ENCODE assay signal across 30 cellular contexts in genomic region chr14:65860956-65861631, GRCh38.
DNase-seq lines count a peak whose midpoint lies in the region; ATAC-seq and TF ChIP-seq lines count a peak whose summit lies in the region.
"Had no signal": no experiment of that assay in that cellular context is flagged by ENCODE, and none has a peak within 500 bp of the region (broad histone marks: within the 10 kb centered on the region; RNA-seq: fewer than 3 reads in every experiment).

No MANE protein-coding gene starts in this region.

- POLR2A ChIA-PET in activated CD8-positive, alpha-beta T cell treated with anti-CD3 and anti-CD28 coated beads for 36 hours (lab: Charles Lee) = interaction anchor here (0.8 to 0.9 kb wide), 2 partner anchors 15 to 70 kb away, joined by 3 read pairs; no protein-coding TSS in a partner anchor

- peaks cover 64% of the 10 kb centered on the region for H3K4me1 Mint-ChIP-seq in activated naive CD8-positive, alpha-beta T cell (ENCODE audit: low read depth)
- H3K4me1 Mint-ChIP-seq in activated naive CD8-positive, alpha-beta T cell treated with anti-CD3 and anti-CD28 coated beads, Interleukin-2, amount 50 U/mL, for 24 hours = peaks cover 51% of the 10 kb centered on the region
- H3K4me1 Mint-ChIP-seq in activated CD8-positive, alpha-beta T cell treated with anti-CD3 and anti-CD28 coated beads for 36 hours (ENCODE audit: low read depth) = peaks cover 52% of the 10 kb centered on the region
- peaks cover 26 to 27% of the 10 kb centered on the region in 2 donors for H3K4me1 Mint-ChIP-seq in natural killer cell treated with Interleukin-12 subunit alpha and Interleukin-12 subunit beta and Interleukin-15 and Interleukin-18, amount 100 ng/mL, for 72 hours (ENCODE audit: low read depth in 2 of 2)
- H3K4me1 Mint-ChIP-seq: GM23338; stimulated activated naive B cell treated with anti-CD40 and anti-IgM and Interleukin-4, amounts not matched to agents 10 μg/mL and 1 μg/mL and 100 μg/mL, for 72 hours had no signal

- TF ChIP-seq CTCF in activated CD8-positive, alpha-beta T cell treated with anti-CD3 and anti-CD28 coated beads for 36 hours (IDR thresholded peaks at IDR 0.05) = no peak

- peaks cover 5% of the 10 kb centered on the region for H3K9me3 Mint-ChIP-seq in activated naive CD8-positive, alpha-beta T cell (ENCODE audit: low read depth)
- peaks cover 4% of the 10 kb centered on the region for H3K9me3 Mint-ChIP-seq in activated naive CD8-positive, alpha-beta T cell treated with anti-CD3 and anti-CD28 coated beads, Interleukin-2, amount 50 U/mL, for 24 hours
- peaks cover under 1% of the 10 kb centered on the region for H3K9me3 Mint-ChIP-seq in activated CD8-positive, alpha-beta T cell treated with anti-CD3 and anti-CD28 coated beads for 36 hours
- H3K9me3 Mint-ChIP-seq in natural killer cell treated with Interleukin-12 subunit alpha and Interleukin-12 subunit beta and Interleukin-15 and Interleukin-18, amount 100 ng/mL, for 72 hours = peaks cover 1% of the 10 kb centered on the region
- H3K9me3 Mint-ChIP-seq: dendritic cell treated with granulocyte-macrophage colony-stimulating factor and Interleukin-4, amounts not matched to agents 40 ng/mL and 50 ng/mL, for 4 days; HFFc6 had no signal

- H3K27me3 Mint-ChIP-seq in activated naive CD8-positive, alpha-beta T cell = no peaks in the 10 kb centered on the region
- no peaks in the 10 kb centered on the region for H3K27me3 Mint-ChIP-seq in activated naive CD8-positive, alpha-beta T cell treated with anti-CD3 and anti-CD28 coated beads, Interleukin-2, amount 50 U/mL, for 24 hours
- H3K27me3 Mint-ChIP-seq in activated CD8-positive, alpha-beta T cell treated with anti-CD3 and anti-CD28 coated beads for 36 hours = no peaks in the 10 kb centered on the region
- no peaks in the 10 kb centered on the region for H3K27me3 Mint-ChIP-seq in natural killer cell treated with Interleukin-12 subunit alpha and Interleukin-12 subunit beta and Interleukin-15 and Interleukin-18, amount 100 ng/mL, for 72 hours
- H3K27me3 Mint-ChIP-seq: dendritic cell treated with granulocyte-macrophage colony-stimulating factor and Interleukin-4, amounts not matched to agents 40 ng/mL and 50 ng/mL, for 4 days had no signal

- no peak for DNase-seq in activated naive CD8-positive, alpha-beta T cell treated with anti-CD3 and anti-CD28 coated beads, Interleukin-2, amount 50 U/mL, for 24 hours
- DNase-seq in Jurkat, Clone E6-1 (ENCODE audit: low read depth, low spot score) = peak; percentile 95
- peak; percentile 60 for DNase-seq in activated CD8-positive, alpha-beta T cell treated with anti-CD3 and anti-CD28 coated beads for 36 hours
- DNase-seq in natural killer cell treated with Interleukin-12 subunit alpha and Interleukin-12 subunit beta and Interleukin-15 and Interleukin-18, amount 100 ng/mL, for 72 hours (ENCODE audit: low spot score) = no peak
- DNase-seq in pons (ENCODE audit: low spot score) (no peak), posterior vena cava (ENCODE audit: low spot score) (no peak), globus pallidus (ENCODE audit: low spot score) (no peak)
- DNase-seq: activated CD4-positive, alpha-beta T cell treated with anti-CD3 and anti-CD28 coated beads for 48 hours; activated naive CD4-positive, alpha-beta T cell treated with Interleukin-2 at 50 U/mL for 16 hours; caudate nucleus; EL; gastrocnemius medialis; HFFc6; left cardiac atrium; mammary epithelial cell; NCI-H146; posterior cingulate gyrus; stimulated activated CD4-positive, alpha-beta T cell treated with anti-CD3 and anti-CD28 coated beads, Interleukin-4, amount 100 ng/mL, for 4 hours; stimulated activated naive B cell treated with anti-CD40 and anti-IgM and Interleukin-4, amounts not matched to agents 10 μg/mL and 1 μg/mL and 100 μg/mL, for 72 hours; uterus had no signal

- no peak overlapping the region for H3K4me3 ChIP-seq in Jurkat, Clone E6-1 (ENCODE audit: low read length)
- H3K4me3 ChIP-seq: BLaER1 treated with 17β-estradiol and CSF1 and Interleukin-3, amounts not matched to agents 10 nM and 100 nM; gastrocnemius medialis; GM12878; GM23338; hepatocyte; SK-N-MC; thoracic aorta; uterus had no signal

- no peaks in the 10 kb centered on the region for H3K36me3 Mint-ChIP-seq in activated naive CD8-positive, alpha-beta T cell
- no peaks in the 10 kb centered on the region for H3K36me3 Mint-ChIP-seq in activated naive CD8-positive, alpha-beta T cell treated with anti-CD3 and anti-CD28 coated beads, Interleukin-2, amount 50 U/mL, for 24 hours (ENCODE audit: low read depth)
- H3K36me3 Mint-ChIP-seq in activated CD8-positive, alpha-beta T cell treated with anti-CD3 and anti-CD28 coated beads for 36 hours (ENCODE audit: low read depth) = peaks cover 2% of the 10 kb centered on the region
- H3K36me3 Mint-ChIP-seq in natural killer cell treated with Interleukin-12 subunit alpha and Interleukin-12 subunit beta and Interleukin-15 and Interleukin-18, amount 100 ng/mL, for 72 hours = peaks cover 18% of the 10 kb centered on the region
- H3K36me3 Mint-ChIP-seq: stimulated activated naive B cell treated with anti-CD40 and anti-IgM and Interleukin-4, amounts not matched to agents 10 μg/mL and 1 μg/mL and 100 μg/mL, for 72 hours had no signal

- peak overlapping the region; percentile 35 for H3K27ac Mint-ChIP-seq in activated naive CD8-positive, alpha-beta T cell
- H3K27ac Mint-ChIP-seq in activated naive CD8-positive, alpha-beta T cell treated with anti-CD3 and anti-CD28 coated beads, Interleukin-2, amount 50 U/mL, for 24 hours = no peak overlapping the region
- peak overlapping the region; percentile 36 for H3K27ac Mint-ChIP-seq in activated CD8-positive, alpha-beta T cell treated with anti-CD3 and anti-CD28 coated beads for 36 hours
- peak overlapping the region; percentile 27 to 30 for H3K27ac Mint-ChIP-seq in natural killer cell treated with Interleukin-12 subunit alpha and Interleukin-12 subunit beta and Interleukin-15 and Interleukin-18, amount 100 ng/mL, for 72 hours
- H3K27ac Mint-ChIP-seq: dendritic cell treated with granulocyte-macrophage colony-stimulating factor and Interleukin-4, amounts not matched to agents 40 ng/mL and 50 ng/mL, for 4 days; GM23338; HFFc6; stimulated activated naive B cell treated with anti-CD40 and anti-IgM and Interleukin-4, amounts not matched to agents 10 μg/mL and 1 μg/mL and 100 μg/mL, for 72 hours had no signal

- peak overlapping the region; percentile 1 for H3K4me3 Mint-ChIP-seq in activated naive CD8-positive, alpha-beta T cell
- H3K4me3 Mint-ChIP-seq in activated naive CD8-positive, alpha-beta T cell treated with anti-CD3 and anti-CD28 coated beads, Interleukin-2, amount 50 U/mL, for 24 hours = no peak overlapping the region
- no peak overlapping the region for H3K4me3 Mint-ChIP-seq in activated CD8-positive, alpha-beta T cell treated with anti-CD3 and anti-CD28 coated beads for 36 hours
- H3K4me3 Mint-ChIP-seq in natural killer cell treated with Interleukin-12 subunit alpha and Interleukin-12 subunit beta and Interleukin-15 and Interleukin-18, amount 100 ng/mL, for 72 hours = no peak overlapping the region
- H3K4me3 Mint-ChIP-seq: dendritic cell treated with granulocyte-macrophage colony-stimulating factor and Interleukin-4, amounts not matched to agents 40 ng/mL and 50 ng/mL, for 4 days; GM23338; HFFc6; neural crest cell; stimulated activated naive B cell treated with anti-CD40 and anti-IgM and Interleukin-4, amounts not matched to agents 10 μg/mL and 1 μg/mL and 100 μg/mL, for 72 hours had no signal

- intact Hi-C loops in activated CD8-positive, alpha-beta T cell treated with anti-CD3 and anti-CD28 coated beads for 36 hours (cut with micrococcal nuclease) = no loop called here
- intact Hi-C loops in posterior vena cava (cut with DNase I) = no loop called here

- ATAC-seq in activated naive CD8-positive, alpha-beta T cell treated with anti-CD3 and anti-CD28 coated beads, Interleukin-2, amount 50 U/mL, for 24 hours = no peak
- peak; percentile 74 for ATAC-seq in activated CD8-positive, alpha-beta T cell treated with anti-CD3 and anti-CD28 coated beads for 36 hours
- ATAC-seq in natural killer cell treated with Interleukin-12 subunit alpha and Interleukin-12 subunit beta and Interleukin-15 and Interleukin-18, amount 100 ng/mL, for 72 hours = no peak
- ATAC-seq: gastrocnemius medialis; GM12878; GM23338; left cardiac atrium; sciatic nerve; stimulated activated naive B cell treated with anti-CD40 and anti-IgM and Interleukin-4, amounts not matched to agents 10 μg/mL and 1 μg/mL and 100 μg/mL, for 72 hours had no signal

- CTCF ChIA-PET in activated CD8-positive, alpha-beta T cell treated with anti-CD3 and anti-CD28 coated beads for 36 hours (lab: Charles Lee) = interaction anchor here (0.9 to 1.7 kb wide), 4 partner anchors 8 to 98 kb away, joined by 3 to 6 read pairs (median 4); no protein-coding TSS in a partner anchor

Comparison
In these comparisons a context has a peak if more than half of its experiments do, and no peak if none do; other contexts are left out.
1. DNase-seq: peak in Jurkat, Clone E6-1 (single experiment) and activated CD8-positive, alpha-beta T cell treated with anti-CD3 and anti-CD28 coated beads for 36 hours (single experiment); none in activated naive CD8-positive, alpha-beta T cell treated with anti-CD3 and anti-CD28 coated beads, Interleukin-2, amount 50 U/mL, for 24 hours (single experiment), natural killer cell treated with Interleukin-12 subunit alpha and Interleukin-12 subunit beta and Interleukin-15 and Interleukin-18, amount 100 ng/mL, for 72 hours (single experiment), pons (single experiment), posterior vena cava (single experiment) and globus pallidus (single experiment).